ENCODE assay signal across 21 cellular contexts in genomic region chr12:3795800-3796133, GRCh38.
"Had no signal": no experiment of that assay in that cellular context is flagged by ENCODE, and none has a peak within 500 bp of the region (broad histone marks: within the 10 kb centered on the region; RNA-seq: fewer than 3 reads in every experiment).

No MANE protein-coding gene starts in this region.

- H3K9me3 ChIP-seq: pancreas, testis, tibial nerve, upper lobe of right lung had no signal

- H3K4me2 ChIP-seq: hepatocyte had no signal

- H3K79me2 ChIP-seq: hepatocyte had no signal

- H3K4me1 ChIP-seq: foreskin keratinocyte, tibial nerve, upper lobe of right lung had no signal

- FAIRE-seq: endothelial cell of umbilical vein, kidney, pancreas had no signal

- H3K4me3 ChIP-seq: coronary artery, hepatocyte, lung, pancreas, testis, tibial nerve, upper lobe of right lung had no signal

- DNase-seq: effector CD4-positive, alpha-beta T cell; endodermal cell; erythroblast; foreskin keratinocyte; head of caudate nucleus; kidney; left cardiac atrium; left ventricle myocardium superior; mesenchymal stem cell; midbrain; occipital lobe; pancreas; stimulated activated CD4-positive, alpha-beta T cell treated with anti-CD3 and anti-CD28 coated beads, Interleukin-4, amount 100 ng/mL, for 1 hour; stimulated activated CD8-positive, alpha-beta memory T cell treated with anti-CD3 and anti-CD28 coated beads, Interleukin-4, amount 100 ng/mL, for 48 hours; testis; upper lobe of right lung had no signal

- H2AFZ ChIP-seq: hepatocyte had no signal

- H3K36me3 ChIP-seq: pancreas, upper lobe of right lung had no signal

- H3K27ac ChIP-seq: coronary artery, foreskin keratinocyte, hepatocyte, pancreas, testis, tibial nerve, upper lobe of right lung had no signal

- H3K27me3 ChIP-seq: foreskin keratinocyte, hepatocyte, pancreas, testis, tibial nerve, upper lobe of right lung had no signal
